Comparison of ENCODE assay signal across 12 cellular contexts in the genomic region with DNA sequence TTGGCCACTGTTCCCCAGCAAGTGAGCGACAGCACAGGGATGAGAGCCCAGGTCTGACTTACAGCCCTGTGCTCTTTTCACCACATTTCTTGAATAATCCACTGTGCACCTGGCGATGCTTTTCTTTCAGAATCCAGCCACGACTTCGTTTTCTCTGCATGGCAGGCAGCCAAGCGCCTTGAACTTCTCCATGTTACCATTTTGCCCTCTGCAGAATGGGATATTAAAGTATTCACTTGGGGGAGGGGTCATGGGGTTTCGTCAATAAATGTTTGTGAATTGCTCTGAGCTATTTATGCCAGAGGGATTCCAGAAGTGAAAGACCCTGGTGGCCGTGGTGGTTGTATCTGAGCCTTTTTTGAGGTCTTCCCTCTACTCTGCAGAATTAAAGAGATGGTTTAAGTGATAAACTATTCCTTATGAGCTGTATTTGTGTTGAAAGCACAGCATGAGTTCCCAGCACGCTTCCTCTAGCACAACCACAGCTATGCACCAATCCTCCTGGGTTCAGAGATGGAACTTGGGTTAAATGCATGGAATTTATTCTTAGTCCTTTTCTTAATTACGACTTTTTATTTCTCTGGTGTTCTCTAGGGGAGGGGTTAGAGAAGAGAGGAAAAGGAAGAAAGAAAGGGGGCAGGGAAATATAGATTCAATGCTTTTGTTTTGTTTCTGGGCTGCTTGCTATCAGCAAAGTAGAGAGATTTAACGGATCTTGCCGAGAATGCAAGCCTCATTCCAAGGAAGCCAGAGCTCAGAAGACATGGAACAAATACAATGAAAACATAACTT.
DNase-seq lines count a peak whose midpoint lies in the region; ATAC-seq, FAIRE-seq and TF ChIP-seq lines count a peak whose summit lies in the region.
"Had no signal": no experiment of that assay in that cellular context is flagged by ENCODE, and none has a peak within 500 bp of the region (broad histone marks: within the 10 kb centered on the region; RNA-seq: fewer than 3 reads in every experiment).

No MANE protein-coding gene starts in this region.

- H3K27ac ChIP-seq in hepatocyte (peak overlapping the region; percentile 79), HepG2 (ENCODE audit: extremely low read length, insufficient read depth, low read length) (no peak overlapping the region), thyroid gland (no peak overlapping the region)
- H3K27ac ChIP-seq: body of pancreas had no signal

- TF ChIP-seq EP300 in HepG2 (IDR thresholded peaks at IDR 0.05; ENCODE audit: low read depth in 2 of 2, low read length in 2 of 2) = no peak
- TF ChIP-seq EP300 in HepG2 (CRISPR knock-in tag; IDR thresholded peaks at IDR 0.05; ENCODE audit: borderline replicate concordance) = no peak

- in situ Hi-C loops in HepG2 (cut with HindIII; ENCODE audit: extremely low pct_ligation_motif_present, low pct_unique_long_range_greater_than_20kb) = loop anchor here (10.0 to 25.0 kb wide), 3 partner anchors 291 to 1059 kb away; a partner anchor contains a TSS

- no TSS peak for BruUV-seq in HepG2 (replicated peaks; lab: Mats Ljungman, UMichigan)

- H2AFZ ChIP-seq in hepatocyte = no peak overlapping the region
- no peak overlapping the region for H2AFZ ChIP-seq in HepG2 (ENCODE audit: low read length)

- WGBS in hepatocyte (ENCODE audit: low lambda C conversion rate, missing lambda C conversion rate) = 49% methylated on average over 11 of the region's 11 CpGs
- WGBS in HepG2 (ENCODE audit: low lambda C conversion rate) = 4% methylated on average over 11 of the region's 11 CpGs
- 46% methylated on average over 11 of the region's 11 CpGs for WGBS in thyroid gland, 2 donors

- H3K9me3 ChIP-seq in adipocyte (ENCODE audit: control insufficient read depth, low read length) (no peaks in the 10 kb centered on the region), hepatocyte (ENCODE audit: low read depth) (no peaks in the 10 kb centered on the region), HepG2 (ENCODE audit: low read length) (no peaks in the 10 kb centered on the region), thyroid gland (no peaks in the 10 kb centered on the region)
- H3K9me3 ChIP-seq: body of pancreas had no signal

- H3K4me2 ChIP-seq in hepatocyte (peak overlapping the region; percentile 66), HepG2 (ENCODE audit: low read depth, low read length) (no peak overlapping the region)

- TF ChIP-seq POLR2A in HepG2 (IDR thresholded peaks at IDR 0.05; ENCODE audit: insufficient read depth in 1 of 2, low read depth in 2 of 2, low read length in 2 of 2) (no peak), thyroid gland (IDR thresholded peaks at IDR 0.05) (no peak)

- DNase-seq in HCEC 1CT (peak; percentile 45), adipocyte (ENCODE audit: low read depth) (peak; percentile 94), hepatocyte (ENCODE audit: low spot score) (no peak), stromal cell of bone marrow (ENCODE audit: low read depth) (peak; percentile 93), HepG2 (ENCODE audit: low spot score) (no peak), thyroid gland (no peak)
- DNase-seq: activated T-cell treated with anti-CD3 and anti-CD28 coated beads for 4 hours; naive thymus-derived CD4-positive, alpha-beta T cell; NCI-H187 treated with DMSO at 0.1 percent for 48 hours had no signal

- no peak for TF ChIP-seq CTCF in hepatocyte (IDR thresholded peaks at IDR 0.05; ENCODE audit: poor library complexity)
- no peak for TF ChIP-seq CTCF in HepG2 (CRISPR knock-in tag; IDR thresholded peaks at IDR 0.05)
- TF ChIP-seq CTCF in thyroid gland (IDR thresholded peaks at IDR 0.05) = no peak

- H3K4me3 ChIP-seq in adipocyte (ENCODE audit: low read length) (peak overlapping the region; percentile 82), hepatocyte (no peak overlapping the region), HepG2 (replicated peaks in 1 of 3; ENCODE audit: insufficient read depth in 1 of 3, low read depth in 2 of 3, low read length in 3 of 3) (no peak overlapping the region), thyroid gland (replicated peaks in 1 of 3) (no peak overlapping the region)
- H3K4me3 ChIP-seq: body of pancreas had no signal

- H3K9ac ChIP-seq in adipocyte (ENCODE audit: low read length) (peak overlapping the region; percentile 90), HepG2 (ENCODE audit: insufficient read depth, low read depth, low read length) (no peak overlapping the region)

- no peaks in the 10 kb centered on the region for H3K36me3 ChIP-seq in adipocyte (ENCODE audit: control insufficient read depth, insufficient read depth, low read length, severe bottlenecking)
- no peaks in the 10 kb centered on the region for H3K36me3 ChIP-seq in hepatocyte (replicated peaks; ENCODE audit: insufficient read depth, low read depth)
- H3K36me3 ChIP-seq in HepG2 (replicated peaks in 1 of 2; ENCODE audit: control insufficient read depth in 1 of 2, insufficient read depth in 2 of 2, low read length in 2 of 2) = no peaks in the 10 kb centered on the region
- no peaks in the 10 kb centered on the region for H3K36me3 ChIP-seq in thyroid gland

- FAIRE-seq in HepG2 (lab: Jason Lieb, UNC) = no peak
- FAIRE-seq: islet of Langerhans had no signal

- ATAC-seq in HepG2 = no peak
- ATAC-seq in GM19351 (IDR thresholded peaks at IDR 0.05; ENCODE audit: unreplicated experiment) = no peak
- ATAC-seq: body of pancreas; naive thymus-derived CD4-positive, alpha-beta T cell had no signal

- H3K4me1 ChIP-seq in adipocyte (ENCODE audit: control insufficient read depth, insufficient read depth, low read length) (peaks cover 71% of the 10 kb centered on the region), hepatocyte (ENCODE audit: insufficient read depth) (peaks cover 25% of the 10 kb centered on the region), HepG2 (ENCODE audit: insufficient read depth, low read length) (no peaks in the 10 kb centered on the region), thyroid gland (no peaks in the 10 kb centered on the region)
- H3K4me1 ChIP-seq: body of pancreas had no signal

- no peaks in the 10 kb centered on the region for H3K9me2 ChIP-seq in hepatocyte (replicated peaks; ENCODE audit: insufficient read depth)

- POLR2A ChIA-PET in HepG2 (lab: Yijun Ruan, JAX) = no interaction called here

- intact Hi-C loops in HepG2 (cut with micrococcal nuclease; ENCODE audit: unreplicated experiment) = no loop called here
- intact Hi-C loops in thyroid gland (cut with DNase I) = loop anchor here (10.0 kb wide), 3 partner anchors 519 to 1059 kb away; no protein-coding TSS in a partner anchor

- H4K20me1 ChIP-seq in hepatocyte (ENCODE audit: insufficient read depth, poor library complexity, severe bottlenecking) (no peaks in the 10 kb centered on the region), HepG2 (ENCODE audit: insufficient read depth, low read length) (no peaks in the 10 kb centered on the region)

- H3K27me3 ChIP-seq in adipocyte (replicated peaks; ENCODE audit: control insufficient read depth, insufficient read depth, low read length) (no peaks in the 10 kb centered on the region), hepatocyte (no peaks in the 10 kb centered on the region), HepG2 (ENCODE audit: control insufficient read depth in 1 of 2, insufficient read depth in 2 of 2, low read length in 2 of 2) (no peaks in the 10 kb centered on the region), thyroid gland (no peaks in the 10 kb centered on the region)
- H3K27me3 ChIP-seq: body of pancreas had no signal

- CTCF ChIA-PET in HepG2 (lab: Yijun Ruan, JAX; ENCODE audit: low intra/inter-chr PET ratio, low total read pairs) = no interaction called here

- TF ChIP-seq RAD21 in HepG2 (CRISPR knock-in tag; IDR thresholded peaks at IDR 0.05) = no peak

- no peaks in the 10 kb centered on the region for H3K79me2 ChIP-seq in hepatocyte
- H3K79me2 ChIP-seq in HepG2 (ENCODE audit: insufficient read depth, low read length) = no peaks in the 10 kb centered on the region

TF ChIP-seq in HepG2, 621 proteins besides CTCF, POLR2A, EP300 and RAD21:
- TF ChIP-seq ZNF251 (CRISPR knock-in tag; IDR thresholded peaks at IDR 0.05) = no peak
- TF ChIP-seq ZNF766 (CRISPR knock-in tag; IDR thresholded peaks at IDR 0.05; ENCODE audit: borderline replicate concordance) = no peak
- no peak for TF ChIP-seq ZNF224 (CRISPR knock-in tag; IDR thresholded peaks at IDR 0.05)
- no peak for TF ChIP-seq TCF7 (IDR thresholded peaks at IDR 0.05; ENCODE audit: low read depth)
- TF ChIP-seq ZNF747 (CRISPR knock-in tag; IDR thresholded peaks at IDR 0.05; ENCODE audit: borderline replicate concordance) = no peak
- no peak for TF ChIP-seq ATM (IDR thresholded peaks at IDR 0.05; ENCODE audit: borderline replicate concordance)
- no peak for TF ChIP-seq ZNF180 (CRISPR knock-in tag; IDR thresholded peaks at IDR 0.05; ENCODE audit: borderline replicate concordance, low read depth)
- no peak for TF ChIP-seq ZNF790 (CRISPR knock-in tag; IDR thresholded peaks at IDR 0.05; ENCODE audit: borderline replicate concordance)
- TF ChIP-seq MAF1 (CRISPR knock-in tag; IDR thresholded peaks at IDR 0.05; ENCODE audit: borderline replicate concordance) = no peak
- TF ChIP-seq, protein P1, sequence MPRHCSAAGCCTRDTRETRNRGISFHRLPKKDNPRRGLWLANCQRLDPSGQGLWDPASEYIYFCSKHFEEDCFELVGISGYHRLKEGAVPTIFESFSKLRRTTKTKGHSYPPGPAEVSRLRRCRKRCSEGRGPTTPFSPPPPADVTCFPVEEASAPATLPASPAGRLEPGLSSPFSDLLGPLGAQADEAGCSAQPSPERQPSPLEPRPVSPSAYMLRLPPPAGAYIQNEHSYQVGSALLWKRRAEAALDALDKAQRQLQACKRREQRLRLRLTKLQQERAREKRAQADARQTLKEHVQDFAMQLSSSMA (CRISPR knock-in tag; IDR thresholded peaks at IDR 0.05) = no peak
- TF ChIP-seq CENPT (CRISPR knock-in tag; IDR thresholded peaks at IDR 0.05; ENCODE audit: low read depth) = no peak
- no peak for TF ChIP-seq NFYC (CRISPR knock-in tag; IDR thresholded peaks at IDR 0.05)
- TF ChIP-seq, protein P2, sequence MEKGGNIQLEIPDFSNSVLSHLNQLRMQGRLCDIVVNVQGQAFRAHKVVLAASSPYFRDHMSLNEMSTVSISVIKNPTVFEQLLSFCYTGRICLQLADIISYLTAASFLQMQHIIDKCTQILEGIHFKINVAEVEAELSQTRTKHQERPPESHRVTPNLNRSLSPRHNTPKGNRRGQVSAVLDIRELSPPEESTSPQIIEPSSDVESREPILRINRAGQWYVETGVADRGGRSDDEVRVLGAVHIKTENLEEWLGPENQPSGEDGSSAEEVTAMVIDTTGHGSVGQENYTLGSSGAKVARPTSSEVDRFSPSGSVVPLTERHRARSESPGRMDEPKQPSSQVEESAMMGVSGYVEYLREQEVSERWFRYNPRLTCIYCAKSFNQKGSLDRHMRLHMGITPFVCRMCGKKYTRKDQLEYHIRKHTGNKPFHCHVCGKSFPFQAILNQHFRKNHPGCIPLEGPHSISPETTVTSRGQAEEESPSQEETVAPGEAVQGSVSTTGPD (CRISPR knock-in tag; IDR thresholded peaks at IDR 0.05) = no peak

Comparison
In these comparisons a context has a peak if more than half of its experiments do, and no peak if none do; other contexts are left out.
1. DNase-seq: peak in HCEC 1CT (single experiment), adipocyte (single experiment) and stromal cell of bone marrow (single experiment); none in hepatocyte (single experiment), HepG2 (single experiment) and thyroid gland (0 of 2).